Comparison of ENCODE assay signal across 21 cellular contexts in genomic region chr2:80815259-80815658, GRCh38.
"Had no signal": no experiment of that assay in that cellular context is flagged by ENCODE, and none has a peak within 500 bp of the region (broad histone marks: within the 10 kb centered on the region; RNA-seq: fewer than 3 reads in every experiment).

No MANE protein-coding gene starts in this region.

- H3K27me3 Mint-ChIP-seq: IgD-negative memory B cell had no signal

- H3K4me1 Mint-ChIP-seq: IgD-negative memory B cell had no signal

- H3K27ac ChIP-seq: HL-60, KMS-11, SJSA1, SK-N-MC had no signal

- H3K36me3 ChIP-seq: SJSA1 had no signal

- H3K4me3 ChIP-seq: K562, SJSA1, SK-N-MC had no signal

- DNase-seq: Kasumi-1, MM.1S, NCI-H1092 treated with DMSO at 0.1 percent for 48 hours, NCI-H1436, NCI-H187, NCI-H2029, NCI-H2081 treated with DMSO at 0.1 percent for 48 hours, NCI-H2171, NCI-H226, NCI-H446, NCI-H510A, NCI-H69, Right ventricle myocardium superior, RPMI8226, SIG-M5 had no signal

- H3K9ac ChIP-seq: KMS-11 had no signal

- H3K27me3 ChIP-seq: SJSA1 had no signal

- H3K27ac Mint-ChIP-seq: IgD-negative memory B cell had no signal

- H3K4me1 ChIP-seq: SJSA1 had no signal

- H3K4me2 ChIP-seq: KMS-11 had no signal

- H3K4me3 Mint-ChIP-seq: IgD-negative memory B cell had no signal
